Comparison of ENCODE assay signal across 8 cellular contexts in the genomic region with DNA sequence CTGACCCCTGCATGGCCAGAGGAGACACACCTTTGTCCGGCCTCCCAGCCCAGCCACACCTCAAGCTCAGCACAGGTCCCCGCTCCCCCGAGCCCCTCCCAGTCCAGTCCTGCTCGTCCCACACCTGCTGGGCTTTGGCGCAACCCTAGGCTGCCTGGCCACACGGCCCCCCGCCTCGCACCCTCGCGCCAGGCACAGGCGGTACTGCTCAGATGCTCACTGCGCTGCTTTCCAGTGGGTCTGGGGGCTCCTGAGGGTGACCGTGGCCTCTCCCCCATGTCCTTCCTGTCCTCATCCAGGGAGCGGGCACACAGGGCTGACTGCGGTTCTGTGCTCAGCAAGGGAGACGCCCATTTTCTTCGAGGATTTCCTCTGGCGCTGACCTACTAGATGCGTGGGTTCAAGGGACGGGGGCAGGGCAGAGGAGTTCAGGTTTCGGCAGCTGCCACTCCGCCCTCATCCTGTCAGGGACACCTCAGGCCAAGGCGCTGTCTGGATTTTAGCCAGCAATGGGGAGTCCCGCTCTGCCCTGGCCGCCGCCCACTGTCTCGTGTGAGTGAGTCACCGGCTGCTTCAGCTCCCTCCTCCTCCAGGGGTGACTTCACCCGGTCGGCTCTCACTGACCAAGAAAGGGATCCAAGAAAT.
DNase-seq lines count a peak whose midpoint lies in the region; ATAC-seq and TF ChIP-seq lines count a peak whose summit lies in the region.

No MANE protein-coding gene starts in this region.

- peak overlapping the region; percentile 76 for H3K18ac ChIP-seq in neuronal stem cell (ENCODE audit: low read length)

- H3K36me3 ChIP-seq in GM23338 (ENCODE audit: insufficient read depth) (no peaks in the 10 kb centered on the region), neuronal stem cell (replicated peaks in 1 of 2; ENCODE audit: control insufficient read depth in 2 of 2, insufficient read depth in 2 of 2, low read length in 2 of 2) (no peaks in the 10 kb centered on the region), thyroid gland (no peaks in the 10 kb centered on the region)

- peaks cover 2% of the 10 kb centered on the region for H3K79me1 ChIP-seq in neuronal stem cell (ENCODE audit: low read depth, low read length)

- H3K27ac ChIP-seq in GM23338 (ENCODE audit: low read depth) (no peak overlapping the region), neuronal stem cell (replicated peaks; ENCODE audit: low read length) (no peak overlapping the region), thyroid gland (peak overlapping the region in 1 of 3 donors; percentile 28)

- H2BK5ac ChIP-seq in neuronal stem cell (ENCODE audit: low read length), result no peak overlapping the region

- H3F3A ChIP-seq in GM23338 (replicated peaks; ENCODE audit: low read depth), result no peaks in the 10 kb centered on the region

- H4K91ac ChIP-seq in neuronal stem cell (ENCODE audit: low read depth, low read length, poor library complexity), result peak overlapping the region; percentile 85

- peak overlapping the region; percentile 92 for H2BK15ac ChIP-seq in neuronal stem cell (ENCODE audit: low read length)

- H2BK120ac ChIP-seq in neuronal stem cell (ENCODE audit: low read depth, low read length), result peak overlapping the region; percentile 76

- H3K9me3 Mint-ChIP-seq in GM23338, result no peaks in the 10 kb centered on the region
- no peaks in the 10 kb centered on the region for H3K9me3 Mint-ChIP-seq in activated T-cell treated with anti-CD3 and anti-CD28 coated beads, Interleukin-2, amount 50 U/mL, for 4 hours

- DNase-seq in CMK (ENCODE audit: low read depth) (peak; percentile 40), GM23338 (ENCODE audit: low spot score) (peak; percentile 62), NB4 (ENCODE audit: low read depth) (peak; percentile 62), fibroblast of mammary gland (ENCODE audit: low read depth) (peak; percentile 93), neuronal stem cell (ENCODE audit: low spot score) (peak; percentile 18), thyroid gland (peak; percentile 96 to 97), NCI-H82 (lab: John Stamatoyannopoulos, UW) (no peak)
- DNase-seq in activated T-cell treated with anti-CD3 and anti-CD28 coated beads, Interleukin-2, amount 50 U/mL, for 4 hours, result peak; percentile 39

- H3K4me1 ChIP-seq in GM23338 (ENCODE audit: insufficient read depth) (0 out of 2 replicates have a peak, but pooled peaks cover under 1% of the 10 kb centered on the region), neuronal stem cell (ENCODE audit: control insufficient read depth in 2 of 2, insufficient read depth in 1 of 2, low read depth in 1 of 2, low read length in 2 of 2) (peaks cover 0 to 8% of the 10 kb centered on the region in 2 donors), thyroid gland (peaks cover 22 to 33% of the 10 kb centered on the region in 2 donors)

- H3K27me3 ChIP-seq in GM23338 (ENCODE audit: insufficient read depth) (no peaks in the 10 kb centered on the region), neuronal stem cell (ENCODE audit: control insufficient read depth in 3 of 3, insufficient read depth in 3 of 3, low read depth in 1 of 3, low read length in 3 of 3) (peaks cover 0 to 7% (median 0%) of the 10 kb centered on the region in 3 experiments), thyroid gland (no peaks in the 10 kb centered on the region)

- H3K36me3 Mint-ChIP-seq in GM23338 (ENCODE audit: low read depth), result no peaks in the 10 kb centered on the region
- no peaks in the 10 kb centered on the region for H3K36me3 Mint-ChIP-seq in activated T-cell treated with anti-CD3 and anti-CD28 coated beads, Interleukin-2, amount 50 U/mL, for 4 hours (ENCODE audit: insufficient read depth)

- H3K79me2 ChIP-seq in GM23338 (replicated peaks; ENCODE audit: insufficient read depth), result no peaks in the 10 kb centered on the region

- WGBS in neuronal stem cell (ENCODE audit: extremely low coverage in 2 of 2, insufficient read length in 2 of 2, insufficient replicate concordance in 1 of 2), 2 donors, result no CpG with 5 or more reads among the region's 30 CpGs
- 80 to 86% methylated on average over 5 to 11 of the region's 30 CpGs for WGBS in thyroid gland, 2 donors

- peak overlapping the region; percentile 81 for H3K9ac ChIP-seq in neuronal stem cell (ENCODE audit: low read depth, low read length, poor library complexity)

- TF ChIP-seq CTCF in GM23338 (conservative IDR thresholded peaks at IDR 0.05; ENCODE audit: low read depth in 2 of 2), result no peak
- no peak for TF ChIP-seq CTCF in NB4 (IDR thresholded peaks at IDR 0.05; ENCODE audit: low read depth, low read length)
- TF ChIP-seq CTCF in fibroblast of mammary gland (conservative IDR thresholded peaks at IDR 0.05; ENCODE audit: control insufficient read depth, insufficient read depth, low read depth, low read length), result no peak
- no peak for TF ChIP-seq CTCF in thyroid gland (IDR thresholded peaks at IDR 0.05)

- no peak overlapping the region for H3K14ac ChIP-seq in neuronal stem cell (ENCODE audit: low read length)

- intact Hi-C loops in thyroid gland (cut with DNase I), result no loop called here

- no peaks in the 10 kb centered on the region for H3K9me3 ChIP-seq in neuronal stem cell (replicated peaks in 1 of 2; ENCODE audit: control insufficient read depth in 2 of 2, insufficient read depth in 1 of 2, low read depth in 1 of 2, low read length in 2 of 2)
- H3K9me3 ChIP-seq in thyroid gland, result no peaks in the 10 kb centered on the region

- H3K23ac ChIP-seq in neuronal stem cell (ENCODE audit: low read depth, low read length, poor library complexity), result peak overlapping the region; percentile 80

- H3K4me1 Mint-ChIP-seq in GM23338, result peaks cover 10% of the 10 kb centered on the region
- H3K4me1 Mint-ChIP-seq in activated T-cell treated with anti-CD3 and anti-CD28 coated beads, Interleukin-2, amount 50 U/mL, for 4 hours (ENCODE audit: low read depth), result peaks cover 2% of the 10 kb centered on the region

- no peak overlapping the region for H2AFZ ChIP-seq in GM23338
- H2AFZ ChIP-seq in neuronal stem cell (ENCODE audit: low read length), result peak overlapping the region; percentile 64

- ATAC-seq in GM23338, result peak; percentile 77
- ATAC-seq in activated T-cell treated with anti-CD3 and anti-CD28 coated beads, Interleukin-2, amount 50 U/mL, for 4 hours, result peak; percentile 82 to 88

- H2AK5ac ChIP-seq in neuronal stem cell (ENCODE audit: low read depth, low read length), result peak overlapping the region; percentile 96

- H3K4me2 ChIP-seq in GM23338, result 0 out of 2 replicates have a peak overlapping the region, but pooled peaks have one; percentile 43
- no peak overlapping the region for H3K4me2 ChIP-seq in neuronal stem cell (ENCODE audit: insufficient read depth, low read length, poor library complexity, severe bottlenecking)

- peak overlapping the region; percentile 96 for H4K8ac ChIP-seq in neuronal stem cell (ENCODE audit: low read depth, low read length)

- TF ChIP-seq POLR2A in NB4 (IDR thresholded peaks at IDR 0.05; ENCODE audit: extremely low read depth, insufficient read length) (no peak), thyroid gland (IDR thresholded peaks at IDR 0.05) (no peak)

- H3K27ac Mint-ChIP-seq in GM23338, result no peak overlapping the region

- H3K4me3 ChIP-seq in GM23338, result no peak overlapping the region
- no peak overlapping the region for H3K4me3 ChIP-seq in NB4 (ENCODE audit: low read depth, low read length)
- no peak overlapping the region for H3K4me3 ChIP-seq in fibroblast of mammary gland (ENCODE audit: control insufficient read depth, low read depth, low read length)
- peak overlapping the region in 1 of 2 donors; percentile 28 for H3K4me3 ChIP-seq in neuronal stem cell (ENCODE audit: low read length in 2 of 2)
- H3K4me3 ChIP-seq in thyroid gland (replicated peaks in 1 of 3), result no peak overlapping the region

- H2BK12ac ChIP-seq in neuronal stem cell (ENCODE audit: low read length), result peak overlapping the region; percentile 84

- H3K4ac ChIP-seq in neuronal stem cell (ENCODE audit: low read length), result no peak overlapping the region

- H3K27me3 Mint-ChIP-seq in GM23338 (ENCODE audit: insufficient read depth, low read depth, poor library complexity), result peaks cover 14% of the 10 kb centered on the region
- H3K27me3 Mint-ChIP-seq in activated T-cell treated with anti-CD3 and anti-CD28 coated beads, Interleukin-2, amount 50 U/mL, for 4 hours (ENCODE audit: low read depth), result peaks cover 41% of the 10 kb centered on the region

- no peak overlapping the region for H3K4me3 Mint-ChIP-seq in GM23338
- no peak overlapping the region for H3K4me3 Mint-ChIP-seq in activated T-cell treated with anti-CD3 and anti-CD28 coated beads, Interleukin-2, amount 50 U/mL, for 4 hours

- no peaks in the 10 kb centered on the region for H3K9me2 ChIP-seq in GM23338 (ENCODE audit: insufficient read depth)

- H4K20me1 ChIP-seq in GM23338 (replicated peaks; ENCODE audit: insufficient read depth), result no peaks in the 10 kb centered on the region

TF ChIP-seq in GM23338, 12 proteins besides CTCF, POLR2A, EP300 and RAD21 (continues in another document):
- TF ChIP-seq JUNB (IDR thresholded peaks at IDR 0.05; ENCODE audit: unreplicated experiment) (no peak), ETS1 (IDR thresholded peaks at IDR 0.05) (no peak)
